In genomic region chr17:64306850-64307463, GRCh38 we compare ENCODE assay signal across 8 cellular contexts. TPM values are rescaled to one million over a fixed set of nuclear protein-coding genes. Genes with fewer than 3 reads are reported as not detected.
DNase-seq lines count a peak whose midpoint lies in the region; ATAC-seq and TF ChIP-seq lines count a peak whose summit lies in the region.

No MANE protein-coding gene starts in this region.

- peak; percentile 55 for DNase-seq in A172 (ENCODE audit: low spot score)
- DNase-seq in NCI-H345 (lab: John Stamatoyannopoulos, UW), result peak; percentile 56
- DNase-seq in activated CD4-positive, alpha-beta T cell treated with anti-CD3 and anti-CD28 coated beads for 24 hours (ENCODE audit: low read depth in 2 of 2), result peak; percentile 58 to 60
- DNase-seq in coronary artery (ENCODE audit: low spot score), result no peak
- DNase-seq in lung (ENCODE audit: low spot score), result peak; percentile 65
- peak; percentile 44 for DNase-seq in stimulated activated CD8-positive, alpha-beta memory T cell treated with anti-CD3 and anti-CD28 coated beads, Interleukin-15, amount 100 ng/mL, for 1 hour (ENCODE audit: low read depth)

- peak; percentile 57 for TF ChIP-seq CTCF in GM12874 (IDR thresholded peaks at IDR 0.05; ENCODE audit: insufficient read depth, low read depth, low read length)
- TF ChIP-seq CTCF in coronary artery (IDR thresholded peaks at IDR 0.05), result peak; percentile 75
- TF ChIP-seq CTCF in lung (IDR thresholded peaks at IDR 0.05; ENCODE audit: control extremely low read depth, extremely low read depth), result peak; percentile 86

- no peaks in the 10 kb centered on the region for H3K9me3 ChIP-seq in lung (ENCODE audit: control insufficient read depth in 2 of 2, insufficient read depth in 1 of 2, low read length in 1 of 2)

- ATAC-seq in lung (ENCODE audit: insufficient read depth, low FRiP score), result no peak
- no peak for ATAC-seq in GM21360 (IDR thresholded peaks at IDR 0.05; ENCODE audit: unreplicated experiment)

- H3K27me3 ChIP-seq in lung (ENCODE audit: control insufficient read depth, insufficient read depth), result no peaks in the 10 kb centered on the region

- 42 to 54% methylated on average over 11 of the region's 11 CpGs for WGBS in lung, 2 donors

- no peak overlapping the region for H3K4me3 ChIP-seq in coronary artery
- no peak overlapping the region for H3K4me3 ChIP-seq in lung

- H3K36me3 ChIP-seq in lung (ENCODE audit: control insufficient read depth in 2 of 2, insufficient read depth in 2 of 2, low read length in 2 of 2), result no peaks in the 10 kb centered on the region

- no peak overlapping the region for H3K27ac ChIP-seq in coronary artery
- H3K27ac ChIP-seq in lung (ENCODE audit: low read depth in 1 of 2, low read length in 1 of 2), result no peak overlapping the region

- H3K4me1 ChIP-seq in lung (ENCODE audit: control insufficient read depth in 2 of 2, insufficient read depth in 2 of 2, low read length in 2 of 2), result peaks cover 0 to 4% of the 10 kb centered on the region in 2 donors

RNA-seq across cellular contexts. Expression of gene TEX2, which starts 43.9 kb away (rescaled TPM):
- total RNA-seq in A172 (2014; rRNA removed; shearing (Covaris generic)), result 31.6 and 31.9 TPM in 2 replicates
- total RNA-seq in lung, result 10 to 100 TPM; 38.9 to 42.8 TPM
- polyA plus RNA-seq in lung, result 10 to 100 TPM; 10.0 to 18.6 TPM
